In genomic region chr11:66288138-66288865, GRCh38 we compare ENCODE assay signal across 8 cellular contexts. TPM values are rescaled to one million over a fixed set of nuclear protein-coding genes. Genes with fewer than 3 reads are reported as not detected.
DNase-seq lines count a peak whose midpoint lies in the region; ATAC-seq, FAIRE-seq and TF ChIP-seq lines count a peak whose summit lies in the region.

No MANE protein-coding gene starts in this region.

- no peaks in the 10 kb centered on the region for H3K9me3 Mint-ChIP-seq in mesothelial cell of epicardium

- H3K4me3 Mint-ChIP-seq in mesothelial cell of epicardium = peak overlapping the region; percentile 83

- H3K9me3 ChIP-seq in KOPT-K1 (ENCODE audit: insufficient read depth, low read length, poor library complexity, severe bottlenecking) = no peaks in the 10 kb centered on the region

- TF ChIP-seq CTCF in GM06990 (IDR thresholded peaks at IDR 0.05; ENCODE audit: insufficient read depth, low read length, poor library complexity, severe bottlenecking) = no peak
- no peak for TF ChIP-seq CTCF in mesothelial cell of epicardium (IDR thresholded peaks at IDR 0.05; ENCODE audit: unreplicated experiment)

- peaks cover 32% of the 10 kb centered on the region for H3K4me1 Mint-ChIP-seq in mesothelial cell of epicardium

- H3K36me3 Mint-ChIP-seq in mesothelial cell of epicardium = no peaks in the 10 kb centered on the region

- H3K27ac ChIP-seq in KOPT-K1 (ENCODE audit: low read depth, low read length, poor library complexity, severe bottlenecking) (peak overlapping the region; percentile 69), caudate nucleus (ENCODE audit: low read depth, low read length) (peak overlapping the region; percentile 95)

- peak overlapping the region; percentile 71 for H3K4me3 ChIP-seq in GM06990 (replicated peaks; ENCODE audit: low read depth, low read length)

- H3K27ac Mint-ChIP-seq in mesothelial cell of epicardium = peak overlapping the region; percentile 90

- FAIRE-seq in HTR-8/SVneo (lab: Jason Lieb, UNC) = no peak

- H3K36me3 ChIP-seq in GM06990 (ENCODE audit: control insufficient read depth, insufficient read depth, low read length) (peaks cover 12% of the 10 kb centered on the region), KOPT-K1 (ENCODE audit: insufficient read depth, low read length) (peaks cover 13% of the 10 kb centered on the region; the same call in 1 of the 2 replicates)

- no peak for DNase-seq in GM06990 (ENCODE audit: extremely low read depth, insufficient read length)
- peak in 2 of 61 donors; percentile 58 to 62 for DNase-seq in caudate nucleus (lab: John Stamatoyannopoulos, UW)
- no peak for DNase-seq in mesothelial cell of epicardium (ENCODE audit: low spot score in 2 of 2, unreplicated experiment in 2 of 2)
- DNase-seq in inferior parietal cortex (ENCODE audit: extremely low spot score) = no peak
- no peak for DNase-seq in HTR-8/SVneo (ENCODE audit: insufficient read length, low spot score)
- DNase-seq in GOT3 (lab: John Stamatoyannopoulos, UW) = no peak

- H3K27me3 ChIP-seq in GM06990 (replicated peaks; ENCODE audit: control insufficient read depth, insufficient read depth, low read length) = peaks cover 1% of the 10 kb centered on the region

- peaks cover 31% of the 10 kb centered on the region for H3K27me3 Mint-ChIP-seq in mesothelial cell of epicardium (ENCODE audit: low read depth)

- ATAC-seq in HG02938 (IDR thresholded peaks at IDR 0.05; ENCODE audit: unreplicated experiment) = no peak

RNA-seq across cellular contexts. Expression of gene YIF1A, which starts 0.6 kb away (rescaled TPM):
- total RNA-seq in mesothelial cell of epicardium = 66.8 to 74.0 TPM (median 71.2 TPM) in 3 replicates

RNA-seq across cellular contexts. Expression of gene TMEM151A, which starts 3.4 kb away (rescaled TPM):
- 1.3 to 1.8 TPM (median 1.6 TPM) in 3 replicates for total RNA-seq in mesothelial cell of epicardium

RNA-seq across cellular contexts. Expression of gene CNIH2, which starts 10.3 kb away (rescaled TPM):
- total RNA-seq in mesothelial cell of epicardium = 10.1 to 11.5 TPM (median 10.2 TPM) in 3 replicates

RNA-seq across cellular contexts. Expression of gene RAB1B, which starts 19.9 kb away (rescaled TPM):
- 88.6 to 91.8 TPM (median 90.1 TPM) in 3 replicates for total RNA-seq in mesothelial cell of epicardium

RNA-seq across cellular contexts. Expression of gene CD248, which starts 28.5 kb away (rescaled TPM):
- total RNA-seq in mesothelial cell of epicardium = 95.2 to 102 TPM (median 97.9 TPM) in 3 replicates
